8 cellular contexts compared by ENCODE assay signal in the genomic region with DNA sequence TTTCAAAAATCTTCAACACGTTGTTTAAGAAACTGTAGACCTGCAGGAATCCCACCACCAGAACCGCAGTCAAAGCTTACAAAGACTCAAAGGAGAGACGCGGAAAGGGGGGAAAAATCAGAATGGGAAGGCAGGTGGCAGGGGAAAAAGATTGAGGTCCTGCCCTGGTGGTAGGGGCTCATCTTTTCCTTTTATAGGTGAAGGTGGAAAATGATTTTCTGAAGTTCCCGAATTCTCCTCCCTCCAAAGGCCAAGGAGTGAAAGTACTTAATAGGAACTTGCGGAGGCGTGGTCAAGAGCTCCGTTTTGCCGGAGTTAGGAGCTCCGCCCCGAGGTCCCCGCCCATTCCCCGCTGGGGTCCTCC. TPM values are rescaled to one million over a fixed set of nuclear protein-coding genes. Genes with fewer than 3 reads are reported as not detected.
DNase-seq lines count a peak whose midpoint lies in the region; ATAC-seq, FAIRE-seq and TF ChIP-seq lines count a peak whose summit lies in the region.

No MANE protein-coding gene starts in this region.

- H3K36me3 Mint-ChIP-seq in activated CD4-positive, alpha-beta memory T cell treated with anti-CD3 and anti-CD28 coated beads for 36 hours: peaks cover 9% of the 10 kb centered on the region
- no peaks in the 10 kb centered on the region for H3K36me3 Mint-ChIP-seq in natural killer cell

- H3K9me3 Mint-ChIP-seq in activated CD4-positive, alpha-beta memory T cell treated with anti-CD3 and anti-CD28 coated beads for 36 hours: no peaks in the 10 kb centered on the region
- no peaks in the 10 kb centered on the region for H3K9me3 Mint-ChIP-seq in natural killer cell

- H3K27me3 ChIP-seq in thoracic aorta (replicated peaks; ENCODE audit: insufficient read depth): no peaks in the 10 kb centered on the region

- TF ChIP-seq CTCF in NB4 (IDR thresholded peaks at IDR 0.05; ENCODE audit: low read depth, low read length) (no peak), natural killer cell (IDR thresholded peaks at IDR 0.05) (no peak), thoracic aorta (IDR thresholded peaks at IDR 0.05) (no peak), GM10266 (IDR thresholded peaks at IDR 0.05; ENCODE audit: control insufficient read depth, insufficient read depth, low read depth, missing control alignments) (no peak)

- TF ChIP-seq POLR2A in NB4 (IDR thresholded peaks at IDR 0.05; ENCODE audit: extremely low read depth, insufficient read length): no peak

- H3K4me1 Mint-ChIP-seq in activated CD4-positive, alpha-beta memory T cell treated with anti-CD3 and anti-CD28 coated beads for 36 hours (ENCODE audit: low read depth): peaks cover 34% of the 10 kb centered on the region
- peaks cover 30 to 43% of the 10 kb centered on the region in 2 donors for H3K4me1 Mint-ChIP-seq in natural killer cell

- H3K27ac ChIP-seq in thoracic aorta: peak overlapping the region; percentile 97 to 99

- H3K4me3 ChIP-seq in NB4 (ENCODE audit: low read depth, low read length) (peak overlapping the region; percentile 96), thoracic aorta (peak overlapping the region; percentile 79)

- H3K4me1 ChIP-seq in thoracic aorta (ENCODE audit: control insufficient read depth in 1 of 2, low read depth in 2 of 2): peaks cover 15 to 22% of the 10 kb centered on the region in 2 donors

- peak; percentile 97 for FAIRE-seq in G401.6 (lab: Jason Lieb, UNC)

- peak overlapping the region; percentile 99 for H3K27ac Mint-ChIP-seq in activated CD4-positive, alpha-beta memory T cell treated with anti-CD3 and anti-CD28 coated beads for 36 hours
- H3K27ac Mint-ChIP-seq in natural killer cell: peak overlapping the region; percentile 99 to 100

- ATAC-seq in natural killer cell (no peak), thoracic aorta (ENCODE audit: insufficient number of reproducible peaks, low FRiP score, low read depth) (no peak)

- H3K27me3 Mint-ChIP-seq in activated CD4-positive, alpha-beta memory T cell treated with anti-CD3 and anti-CD28 coated beads for 36 hours: no peaks in the 10 kb centered on the region
- no peaks in the 10 kb centered on the region for H3K27me3 Mint-ChIP-seq in natural killer cell (ENCODE audit: low read depth in 2 of 2)

- DNase-seq in NB4 (ENCODE audit: low read depth) (no peak), fibroblast of gingiva (ENCODE audit: low read depth) (peak; percentile 97), natural killer cell (no peak), thoracic aorta (ENCODE audit: low spot score) (peak; percentile 87), GM10266 (ENCODE audit: extremely low spot score) (no peak), T1000 (lab: John Stamatoyannopoulos, UW) (no peak)
- no peak for DNase-seq in activated CD4-positive, alpha-beta memory T cell treated with anti-CD3 and anti-CD28 coated beads for 36 hours

- H3K36me3 ChIP-seq in thoracic aorta: no peaks in the 10 kb centered on the region

- intact Hi-C loops in activated CD4-positive, alpha-beta memory T cell treated with anti-CD3 and anti-CD28 coated beads for 36 hours (cut with micrococcal nuclease): loop anchor here (1.0 to 10.0 kb wide), 4 partner anchors 15 to 707 kb away; partner anchors contain the start of gene DUSP5
- intact Hi-C loops in natural killer cell (cut with micrococcal nuclease): loop anchor here (10.0 kb wide), 1 partner anchor 613 kb away; the partner anchor contains the start of gene SMNDC1

- CTCF ChIA-PET in activated CD4-positive, alpha-beta memory T cell treated with anti-CD3 and anti-CD28 coated beads for 36 hours (lab: Charles Lee): interaction anchor here (0.5 to 3.1 kb wide), 5 partner anchors 15 to 172 kb away, joined by 3 to 22 read pairs (median 3); no protein-coding TSS in a partner anchor

- POLR2A ChIA-PET in activated CD4-positive, alpha-beta memory T cell treated with anti-CD3 and anti-CD28 coated beads for 36 hours (lab: Charles Lee): interaction anchor here (0.6 to 2.2 kb wide), 12 partner anchors 11 to 174 kb away, joined by 3 to 11 read pairs (median 5); no protein-coding TSS in a partner anchor

- peak overlapping the region; percentile 92 for H3K4me3 Mint-ChIP-seq in activated CD4-positive, alpha-beta memory T cell treated with anti-CD3 and anti-CD28 coated beads for 36 hours
- peak overlapping the region; percentile 97 for H3K4me3 Mint-ChIP-seq in natural killer cell

- H3K9me3 ChIP-seq in thoracic aorta: no peaks in the 10 kb centered on the region

RNA-seq across cellular contexts. Expression of gene BBIP1, which starts 0.7 kb away (rescaled TPM):
- 10 to 100 TPM; 36.4 to 43.9 TPM for total RNA-seq in activated CD4-positive, alpha-beta memory T cell treated with anti-CD3 and anti-CD28 coated beads for 36 hours
- total RNA-seq in natural killer cell (10 to 100 TPM; 27.2 to 58.6 (median 27.7) TPM), thoracic aorta (10 to 100 TPM; 19.0 to 33.2 TPM)

RNA-seq across cellular contexts. Expression of gene SHOC2, which starts 1.2 kb away (rescaled TPM):
- total RNA-seq in activated CD4-positive, alpha-beta memory T cell treated with anti-CD3 and anti-CD28 coated beads for 36 hours: 10 to 100 TPM; 30.7 to 32.5 TPM
- total RNA-seq in natural killer cell (10 to 100 TPM; 81.8 to 87.6 (median 85.7) TPM), thoracic aorta (100 to 1,000 TPM in 1 of 2 donors, 10 to 100 TPM in 1; 41.6 to 115 TPM)

RNA-seq across cellular contexts. Expression of gene PDCD4, which starts 46.5 kb away (rescaled TPM):
- 100 to 1,000 TPM; 123 to 141 TPM for total RNA-seq in activated CD4-positive, alpha-beta memory T cell treated with anti-CD3 and anti-CD28 coated beads for 36 hours
- 100 to 1,000 TPM; 199 to 241 (median 222) TPM for total RNA-seq in natural killer cell
- total RNA-seq in thoracic aorta: 10 to 100 TPM; 53.5 to 91.3 TPM

Comparison
In these comparisons a context has a peak if more than half of its experiments do, and no peak if none do; other contexts are left out.
1. DNase-seq: peak in fibroblast of gingiva (single experiment) and thoracic aorta (single experiment); none in NB4 (single experiment), activated CD4-positive, alpha-beta memory T cell treated with anti-CD3 and anti-CD28 coated beads for 36 hours (single experiment), natural killer cell (single experiment), GM10266 (single experiment) and T1000 (single experiment).